In genomic region chr11:62069961-62070919, GRCh38 we compare ENCODE assay signal across 21 cellular contexts.
"Had no signal": no experiment of that assay in that cellular context is flagged by ENCODE, and none has a peak within 500 bp of the region (broad histone marks: within the 10 kb centered on the region; RNA-seq: fewer than 3 reads in every experiment).

No MANE protein-coding gene starts in this region.

- H3K9me3 ChIP-seq: adrenal gland, lower lobe of right lung, right atrium auricular region had no signal

- H3K27me3 Mint-ChIP-seq: activated naive CD4-positive, alpha-beta T cell treated with anti-CD3 and anti-CD28 coated beads, Interleukin-2, amount 50 U/mL, for 24 hours; stimulated activated naive CD8-positive, alpha-beta T cell treated with anti-CD3 and anti-CD28 coated beads, Interleukin-15, Interleukin-2, amounts not matched to agents 100 ng/mL and 50 ng/mL, for 24 hours; type B pancreatic cell had no signal

- H3K4me3 ChIP-seq: adrenal gland, lower lobe of right lung, right atrium auricular region had no signal

- H3K9me3 Mint-ChIP-seq: activated naive CD4-positive, alpha-beta T cell treated with anti-CD3 and anti-CD28 coated beads, Interleukin-2, amount 50 U/mL, for 24 hours; mesothelial cell of epicardium; natural killer cell treated with Interleukin-12 subunit alpha and Interleukin-12 subunit beta and Interleukin-15 and Interleukin-18, amount 100 ng/mL, for 72 hours; stimulated activated naive CD8-positive, alpha-beta T cell treated with anti-CD3 and anti-CD28 coated beads, Interleukin-15, Interleukin-2, amounts not matched to agents 100 ng/mL and 50 ng/mL, for 24 hours; type B pancreatic cell had no signal

- H3K27me3 ChIP-seq: adrenal gland, foreskin keratinocyte, right atrium auricular region had no signal

- H3K27ac ChIP-seq: adrenal gland, foreskin keratinocyte, lower lobe of right lung, right atrium auricular region had no signal

- H3K4me1 ChIP-seq: adrenal gland, foreskin keratinocyte, lower lobe of right lung, right atrium auricular region had no signal

- H3K36me3 Mint-ChIP-seq: activated naive CD4-positive, alpha-beta T cell treated with anti-CD3 and anti-CD28 coated beads, Interleukin-2, amount 50 U/mL, for 24 hours; mesothelial cell of epicardium; natural killer cell treated with Interleukin-12 subunit alpha and Interleukin-12 subunit beta and Interleukin-15 and Interleukin-18, amount 100 ng/mL, for 72 hours; type B pancreatic cell had no signal

- H3K4me1 Mint-ChIP-seq: activated naive CD4-positive, alpha-beta T cell treated with anti-CD3 and anti-CD28 coated beads, Interleukin-2, amount 50 U/mL, for 24 hours; mesothelial cell of epicardium had no signal

- DNase-seq: activated CD4-positive, alpha-beta T cell treated with anti-CD3 and anti-CD28 coated beads, Interleukin-2, amount 50 U/mL, for 1 hour; activated CD4-positive, CD25-positive, alpha-beta regulatory T cell treated with anti-CD3 and anti-CD28 coated beads, Interleukin-2, amount 50 U/mL, for 72 hours; activated CD8-positive, alpha-beta memory T cell treated with anti-CD3 and anti-CD28 coated beads for 24 hours; activated gamma-delta T cell; foreskin keratinocyte; glutamatergic neuron; hypothalamus; islet precursor cell; left colon; lower lobe of right lung; small intestine; stimulated activated CD4-positive, alpha-beta T cell treated with anti-CD3 and anti-CD28 coated beads, Interleukin-15, amount 100 ng/mL, for 24 hours; stimulated activated CD4-positive, alpha-beta T cell treated with anti-CD3 and anti-CD28 coated beads, Interleukin-2, amount 100 ng/mL, for 48 hours had no signal

- H3K36me3 ChIP-seq: adrenal gland, lower lobe of right lung, right atrium auricular region had no signal

- H3K4me3 Mint-ChIP-seq: activated naive CD4-positive, alpha-beta T cell treated with anti-CD3 and anti-CD28 coated beads, Interleukin-2, amount 50 U/mL, for 24 hours; mesothelial cell of epicardium; natural killer cell treated with Interleukin-12 subunit alpha and Interleukin-12 subunit beta and Interleukin-15 and Interleukin-18, amount 100 ng/mL, for 72 hours; stimulated activated naive CD8-positive, alpha-beta T cell treated with anti-CD3 and anti-CD28 coated beads, Interleukin-15, Interleukin-2, amounts not matched to agents 100 ng/mL and 50 ng/mL, for 24 hours; type B pancreatic cell had no signal

- H3K27ac Mint-ChIP-seq: activated naive CD4-positive, alpha-beta T cell treated with anti-CD3 and anti-CD28 coated beads, Interleukin-2, amount 50 U/mL, for 24 hours; mesothelial cell of epicardium; natural killer cell treated with Interleukin-12 subunit alpha and Interleukin-12 subunit beta and Interleukin-15 and Interleukin-18, amount 100 ng/mL, for 72 hours; progenitor cell of endocrine pancreas; stimulated activated naive CD8-positive, alpha-beta T cell treated with anti-CD3 and anti-CD28 coated beads, Interleukin-15, Interleukin-2, amounts not matched to agents 100 ng/mL and 50 ng/mL, for 24 hours; type B pancreatic cell had no signal
